1 cellular context compared by ENCODE assay signal in the genomic region with DNA sequence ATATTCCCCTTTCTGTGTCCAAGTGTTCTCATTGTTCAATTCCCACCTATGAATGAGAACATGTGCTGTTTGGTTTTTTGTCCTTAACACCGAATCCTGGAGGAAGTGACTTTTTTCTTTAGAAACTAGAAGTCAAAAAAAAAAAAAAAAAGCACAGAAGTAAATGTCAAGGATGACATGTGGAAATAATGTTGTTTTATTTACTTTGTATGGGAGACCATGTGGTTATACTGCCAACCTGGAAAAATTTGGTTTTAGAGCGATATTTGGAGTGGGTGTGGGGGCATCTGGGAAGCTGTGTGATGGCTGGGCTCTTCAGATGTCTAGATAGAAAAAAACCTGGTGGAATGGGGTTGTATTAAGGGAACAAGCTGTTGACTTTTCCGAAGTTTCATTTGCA.
TF ChIP-seq lines count a peak whose summit lies in the region.

No MANE protein-coding gene starts in this region.

TF ChIP-seq in A549, 52 proteins besides CTCF, POLR2A, EP300 and RAD21 (continued from another document):
- TF ChIP-seq, protein P1, sequence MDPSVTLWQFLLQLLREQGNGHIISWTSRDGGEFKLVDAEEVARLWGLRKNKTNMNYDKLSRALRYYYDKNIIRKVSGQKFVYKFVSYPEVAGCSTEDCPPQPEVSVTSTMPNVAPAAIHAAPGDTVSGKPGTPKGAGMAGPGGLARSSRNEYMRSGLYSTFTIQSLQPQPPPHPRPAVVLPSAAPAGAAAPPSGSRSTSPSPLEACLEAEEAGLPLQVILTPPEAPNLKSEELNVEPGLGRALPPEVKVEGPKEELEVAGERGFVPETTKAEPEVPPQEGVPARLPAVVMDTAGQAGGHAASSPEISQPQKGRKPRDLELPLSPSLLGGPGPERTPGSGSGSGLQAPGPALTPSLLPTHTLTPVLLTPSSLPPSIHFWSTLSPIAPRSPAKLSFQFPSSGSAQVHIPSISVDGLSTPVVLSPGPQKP (IDR thresholded peaks at IDR 0.05; ENCODE audit: low read depth, low read length): no peak
- TF ChIP-seq ZFP36 (IDR thresholded peaks at IDR 0.05; ENCODE audit: borderline replicate concordance, partially characterized antibody): no peak
- TF ChIP-seq EHF (CRISPR knock-in tag; IDR thresholded peaks at IDR 0.05): no peak
- TF ChIP-seq MYC (IDR thresholded peaks at IDR 0.05; ENCODE audit: borderline replicate concordance, low read length): no peak
- no peak for TF ChIP-seq E2F6 (IDR thresholded peaks at IDR 0.05; ENCODE audit: borderline replicate concordance, low read depth)
- no peak for TF ChIP-seq FOSL2 (IDR thresholded peaks at IDR 0.05)
- no peak for TF ChIP-seq FOSL2 (CRISPR knock-in tag; IDR thresholded peaks at IDR 0.05)
- no peak for TF ChIP-seq JUNB (IDR thresholded peaks at IDR 0.05)
